In genomic region chr11:1012740-1013627, GRCh38 we compare ENCODE assay signal across 30 cellular contexts. TPM values are rescaled to one million over a fixed set of nuclear protein-coding genes. Genes with fewer than 3 reads are reported as not detected.
DNase-seq lines count a peak whose midpoint lies in the region; ATAC-seq and TF ChIP-seq lines count a peak whose summit lies in the region.
"Had no signal": no experiment of that assay in that cellular context is flagged by ENCODE, and none has a peak within 500 bp of the region (broad histone marks: within the 10 kb centered on the region; RNA-seq: fewer than 3 reads in every experiment).

No MANE protein-coding gene starts in this region.

- H2AFZ ChIP-seq in GM23338 (no peak overlapping the region), neuronal stem cell (ENCODE audit: low read length) (no peak overlapping the region)
- H2AFZ ChIP-seq: GM23248 had no signal

- H4K8ac ChIP-seq in neuronal stem cell (ENCODE audit: low read depth, low read length) = no peak overlapping the region

- DNase-seq in GM23338 (ENCODE audit: low spot score) = no peak
- DNase-seq in NCI-H146 (lab: John Stamatoyannopoulos, UW) = peak; percentile 95
- DNase-seq in NCI-H510A treated with DMSO at 0.1 percent for 48 hours (lab: John Stamatoyannopoulos, UW) = peak; percentile 78
- DNase-seq in neuronal stem cell (ENCODE audit: low spot score) = no peak
- DNase-seq in NCI-H2029 treated with DMSO at 0.1 percent for 48 hours (lab: John Stamatoyannopoulos, UW) = no peak
- DNase-seq in EL = no peak
- no peak for DNase-seq in NCI-H226
- DNase-seq: activated CD4-positive, alpha-beta T cell treated with anti-CD3 and anti-CD28 coated beads for 4 hours; activated naive CD4-positive, alpha-beta T cell treated with anti-CD3 and anti-CD28 coated beads for 36 hours; activated T-cell treated with anti-CD3 and anti-CD28 coated beads, Interleukin-2, amount 50 U/mL, for 48 hours; amniotic stem cell; CD8-positive, alpha-beta T cell; GM23248; lower lobe of right lung; NCI-H1694 treated with DMSO at 0.1 percent for 48 hours; psoas muscle; small intestine; stimulated activated naive B cell treated with anti-CD40 and anti-IgM and Interleukin-4, amounts not matched to agents 10 μg/mL and 1 μg/mL and 100 μg/mL, for 72 hours; T-helper 17 cell; uterus had no signal

- H3K4me2 ChIP-seq in GM23338 (no peak overlapping the region), neuronal stem cell (ENCODE audit: insufficient read depth, low read length, poor library complexity, severe bottlenecking) (no peak overlapping the region)

- H3K14ac ChIP-seq in neuronal stem cell (ENCODE audit: low read length) = no peak overlapping the region

- H3K79me1 ChIP-seq in neuronal stem cell (ENCODE audit: low read depth, low read length) = peaks cover 2% of the 10 kb centered on the region

- H3K4me3 ChIP-seq in GM23338 (no peak overlapping the region), neuronal stem cell (ENCODE audit: low read length in 2 of 2) (no peak overlapping the region)
- H3K4me3 ChIP-seq: coronary artery, GM23248, lower lobe of right lung, psoas muscle, uterus had no signal

- no peaks in the 10 kb centered on the region for H3K36me3 ChIP-seq in GM23338 (ENCODE audit: insufficient read depth)
- peaks cover 34% of the 10 kb centered on the region in 2 donors for H3K36me3 ChIP-seq in neuronal stem cell (replicated peaks in 1 of 2; ENCODE audit: control insufficient read depth in 2 of 2, insufficient read depth in 2 of 2, low read length in 2 of 2)
- H3K36me3 ChIP-seq: uterus had no signal

- ATAC-seq in GM23338 = peak; percentile 23
- ATAC-seq: CD8-positive, alpha-beta T cell; lower lobe of right lung; Panc1; psoas muscle; stimulated activated naive B cell treated with anti-CD40 and anti-IgM and Interleukin-4, amounts not matched to agents 10 μg/mL and 1 μg/mL and 100 μg/mL, for 72 hours; T-helper 17 cell had no signal

- H3K36me3 Mint-ChIP-seq in GM23338 (ENCODE audit: low read depth) = peaks cover 33% of the 10 kb centered on the region

- no peak overlapping the region for H2AK5ac ChIP-seq in neuronal stem cell (ENCODE audit: low read depth, low read length)

- H3K9ac ChIP-seq in neuronal stem cell (ENCODE audit: low read depth, low read length, poor library complexity) = peak overlapping the region; percentile 9
- H3K9ac ChIP-seq: GM23248 had no signal

- peaks cover 17% of the 10 kb centered on the region for H3K27me3 Mint-ChIP-seq in GM23338 (ENCODE audit: insufficient read depth, low read depth, poor library complexity)
- H3K27me3 Mint-ChIP-seq: IgD-negative memory B cell; stimulated activated naive B cell treated with anti-CD40 and anti-IgM and Interleukin-4, amounts not matched to agents 10 μg/mL and 1 μg/mL and 100 μg/mL, for 72 hours; T-helper 17 cell had no signal

- peak overlapping the region; percentile 26 for H3K18ac ChIP-seq in neuronal stem cell (ENCODE audit: low read length)

- H3K79me2 ChIP-seq in GM23338 (replicated peaks; ENCODE audit: insufficient read depth) = no peaks in the 10 kb centered on the region

- peaks cover 6 to 8% of the 10 kb centered on the region in 2 donors for H3K9me3 ChIP-seq in neuronal stem cell (replicated peaks in 1 of 2; ENCODE audit: control insufficient read depth in 2 of 2, insufficient read depth in 1 of 2, low read depth in 1 of 2, low read length in 2 of 2)
- H3K9me3 ChIP-seq: lower lobe of right lung, neutrophil, psoas muscle, uterus had no signal

- WGBS in neuronal stem cell (ENCODE audit: extremely low coverage in 2 of 2, insufficient read length in 2 of 2, insufficient replicate concordance in 1 of 2), 2 donors = no CpG with 5 or more reads among the region's 28 CpGs

- H3K4me1 ChIP-seq in GM23338 (ENCODE audit: insufficient read depth) = no peaks in the 10 kb centered on the region
- peaks cover 0 to 4% of the 10 kb centered on the region in 2 donors for H3K4me1 ChIP-seq in neuronal stem cell (ENCODE audit: control insufficient read depth in 2 of 2, insufficient read depth in 1 of 2, low read depth in 1 of 2, low read length in 2 of 2)
- H3K4me1 ChIP-seq: lower lobe of right lung, psoas muscle, uterus had no signal

- no peak overlapping the region for H2BK12ac ChIP-seq in neuronal stem cell (ENCODE audit: low read length)

- H3K4me1 Mint-ChIP-seq in GM23338 = no peaks in the 10 kb centered on the region

- H3K23ac ChIP-seq in neuronal stem cell (ENCODE audit: low read depth, low read length, poor library complexity) = peak overlapping the region; percentile 48

- H4K20me1 ChIP-seq in GM23338 (replicated peaks; ENCODE audit: insufficient read depth) = no peaks in the 10 kb centered on the region

- H3K27ac Mint-ChIP-seq in GM23338 = no peak overlapping the region
- H3K27ac Mint-ChIP-seq: activated naive CD4-positive, alpha-beta T cell treated with anti-CD3 and anti-CD28 coated beads for 36 hours; CD8-positive, alpha-beta T cell; stimulated activated naive B cell treated with anti-CD40 and anti-IgM and Interleukin-4, amounts not matched to agents 10 μg/mL and 1 μg/mL and 100 μg/mL, for 72 hours; T-helper 17 cell had no signal

- H3F3A ChIP-seq in GM23338 (replicated peaks; ENCODE audit: low read depth) = no peaks in the 10 kb centered on the region

- H3K9me3 Mint-ChIP-seq in GM23338 = peaks cover 20% of the 10 kb centered on the region
- H3K9me3 Mint-ChIP-seq: activated naive CD4-positive, alpha-beta T cell treated with anti-CD3 and anti-CD28 coated beads for 36 hours; CD8-positive, alpha-beta T cell; IgD-negative memory B cell had no signal

- H3K27me3 ChIP-seq in GM23338 (ENCODE audit: insufficient read depth) = no peaks in the 10 kb centered on the region
- H3K27me3 ChIP-seq in neuronal stem cell (ENCODE audit: control insufficient read depth in 3 of 3, insufficient read depth in 3 of 3, low read depth in 1 of 3, low read length in 3 of 3) = no peaks in the 10 kb centered on the region
- H3K27me3 ChIP-seq: neutrophil, uterus had no signal

- H3K27ac ChIP-seq in GM23338 (ENCODE audit: low read depth) = no peak overlapping the region
- no peak overlapping the region for H3K27ac ChIP-seq in neuronal stem cell (replicated peaks; ENCODE audit: low read length)
- H3K27ac ChIP-seq: coronary artery, GM23248, HL-60, lower lobe of right lung, neutrophil, psoas muscle, uterus had no signal

- no peaks in the 10 kb centered on the region for H3K9me2 ChIP-seq in GM23338 (ENCODE audit: insufficient read depth)

- H2BK5ac ChIP-seq in neuronal stem cell (ENCODE audit: low read length) = no peak overlapping the region

- no peak overlapping the region for H2BK15ac ChIP-seq in neuronal stem cell (ENCODE audit: low read length)

- no peak overlapping the region for H3K4me3 Mint-ChIP-seq in GM23338
- H3K4me3 Mint-ChIP-seq: activated naive CD4-positive, alpha-beta T cell treated with anti-CD3 and anti-CD28 coated beads for 36 hours; CD8-positive, alpha-beta T cell; IgD-negative memory B cell; stimulated activated naive B cell treated with anti-CD40 and anti-IgM and Interleukin-4, amounts not matched to agents 10 μg/mL and 1 μg/mL and 100 μg/mL, for 72 hours; T-helper 17 cell had no signal

- no peak overlapping the region for H2BK120ac ChIP-seq in neuronal stem cell (ENCODE audit: low read depth, low read length)

- TF ChIP-seq CTCF in GM23338 (conservative IDR thresholded peaks at IDR 0.05; ENCODE audit: low read depth in 2 of 2) = no peak

- no peak overlapping the region for H4K91ac ChIP-seq in neuronal stem cell (ENCODE audit: low read depth, low read length, poor library complexity)

- H3K4ac ChIP-seq in neuronal stem cell (ENCODE audit: low read length) = no peak overlapping the region

TF ChIP-seq in GM23338, 12 proteins besides CTCF, POLR2A, EP300 and RAD21:
- TF ChIP-seq ZNF331 (CRISPR knock-in tag; IDR thresholded peaks at IDR 0.05; ENCODE audit: low read depth) = no peak
- TF ChIP-seq ZNF114 (CRISPR knock-in tag; IDR thresholded peaks at IDR 0.05) = no peak
- no peak for TF ChIP-seq CREB1 (CRISPR knock-in tag; IDR thresholded peaks at IDR 0.05; ENCODE audit: low read depth)
- TF ChIP-seq EZH2phosphoT487 (IDR thresholded peaks at IDR 0.05; ENCODE audit: unreplicated experiment) = no peak
- no peak for TF ChIP-seq NANOG (IDR thresholded peaks at IDR 0.05; ENCODE audit: borderline replicate concordance)
- 0 out of 2 replicates have a peak, but pooled peaks have one; percentile 11 for TF ChIP-seq POLR2AphosphoS5 (IDR thresholded peaks at IDR 0.05; ENCODE audit: low read depth)
- TF ChIP-seq, protein P1, sequence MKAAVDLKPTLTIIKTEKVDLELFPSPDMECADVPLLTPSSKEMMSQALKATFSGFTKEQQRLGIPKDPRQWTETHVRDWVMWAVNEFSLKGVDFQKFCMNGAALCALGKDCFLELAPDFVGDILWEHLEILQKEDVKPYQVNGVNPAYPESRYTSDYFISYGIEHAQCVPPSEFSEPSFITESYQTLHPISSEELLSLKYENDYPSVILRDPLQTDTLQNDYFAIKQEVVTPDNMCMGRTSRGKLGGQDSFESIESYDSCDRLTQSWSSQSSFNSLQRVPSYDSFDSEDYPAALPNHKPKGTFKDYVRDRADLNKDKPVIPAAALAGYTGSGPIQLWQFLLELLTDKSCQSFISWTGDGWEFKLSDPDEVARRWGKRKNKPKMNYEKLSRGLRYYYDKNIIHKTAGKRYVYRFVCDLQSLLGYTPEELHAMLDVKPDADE (IDR thresholded peaks at IDR 0.05) = no peak
- TF ChIP-seq JUNB (IDR thresholded peaks at IDR 0.05; ENCODE audit: unreplicated experiment) = no peak

RNA-seq across cellular contexts. Expression of gene MUC6, which starts 23.5 kb away (rescaled TPM):
- total RNA-seq in GM23338 (2014; rRNA removed; shearing (Covaris generic)) = not detected in 2 replicates
- not detected in 2 replicates for polyA plus RNA-seq in GM23338 (2016; fragmentation: Nextera tagmentation; extraction: Ambion mirVana)
- not detected for polyA plus RNA-seq in neuronal stem cell (2013, experiment 1 of 2)
- polyA plus RNA-seq in neuronal stem cell (2013, experiment 2 of 2) = not detected
- total RNA-seq: activated naive CD4-positive, alpha-beta T cell treated with anti-CD3 and anti-CD28 coated beads for 36 hours; bronchial epithelial cell; CD8-positive, alpha-beta T cell; glomerular endothelial cell; GM23248; M059J; psoas muscle; SK-MEL-5; T-helper 17 cell had no signal
- polyA plus RNA-seq: GM23248, IgD-negative memory B cell, keratinocyte had no signal

Comparison
In these comparisons a context has a peak if more than half of its experiments do, and no peak if none do; other contexts are left out.
1. DNase-seq: peak in NCI-H146 (single experiment) and NCI-H510A treated with DMSO at 0.1 percent for 48 hours (single experiment); none in GM23338 (single experiment), neuronal stem cell (single experiment), NCI-H2029 treated with DMSO at 0.1 percent for 48 hours (single experiment), EL (single experiment) and NCI-H226 (single experiment).